ENCODE assay signal across 1 cellular context in genomic region chr7:2076649-2077064, GRCh38.
TF ChIP-seq lines count a peak whose summit lies in the region.

No MANE protein-coding gene starts in this region.

TF ChIP-seq in GM23338, 12 proteins besides CTCF, POLR2A, EP300 and RAD21 (continued from another document):
- TF ChIP-seq ZNF462 (CRISPR knock-in tag; IDR thresholded peaks at IDR 0.05) (no peak), REST (IDR thresholded peaks at IDR 0.05; ENCODE audit: unreplicated experiment) (no peak), NANOG (IDR thresholded peaks at IDR 0.05; ENCODE audit: borderline replicate concordance) (no peak)
